In genomic region chr1:5868931-5869500, GRCh38 we compare ENCODE assay signal across 1 cellular context.
TF ChIP-seq lines count a peak whose summit lies in the region.

No MANE protein-coding gene starts in this region.

TF ChIP-seq in HepG2, 621 proteins besides CTCF, POLR2A, EP300 and RAD21 (continued from another document):
- TF ChIP-seq, protein P1, sequence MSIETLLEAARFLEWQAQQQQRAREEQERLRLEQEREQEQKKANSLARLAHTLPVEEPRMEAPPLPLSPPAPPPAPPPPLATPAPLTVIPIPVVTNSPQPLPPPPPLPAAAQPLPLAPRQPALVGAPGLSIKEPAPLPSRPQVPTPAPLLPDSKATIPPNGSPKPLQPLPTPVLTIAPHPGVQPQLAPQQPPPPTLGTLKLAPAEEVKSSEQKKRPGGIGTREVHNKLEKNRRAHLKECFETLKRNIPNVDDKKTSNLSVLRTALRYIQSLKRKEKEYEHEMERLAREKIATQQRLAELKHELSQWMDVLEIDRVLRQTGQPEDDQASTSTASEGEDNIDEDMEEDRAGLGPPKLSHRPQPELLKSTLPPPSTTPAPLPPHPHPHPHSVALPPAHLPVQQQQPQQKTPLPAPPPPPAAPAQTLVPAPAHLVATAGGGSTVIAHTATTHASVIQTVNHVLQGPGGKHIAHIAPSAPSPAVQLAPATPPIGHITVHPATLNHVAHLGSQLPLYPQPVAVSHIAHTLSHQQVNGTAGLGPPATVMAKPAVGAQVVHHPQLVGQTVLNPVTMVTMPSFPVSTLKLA (IDR thresholded peaks at IDR 0.05), result peak; percentile 95
